ENCODE assay signal across 2 cellular contexts in the genomic region with DNA sequence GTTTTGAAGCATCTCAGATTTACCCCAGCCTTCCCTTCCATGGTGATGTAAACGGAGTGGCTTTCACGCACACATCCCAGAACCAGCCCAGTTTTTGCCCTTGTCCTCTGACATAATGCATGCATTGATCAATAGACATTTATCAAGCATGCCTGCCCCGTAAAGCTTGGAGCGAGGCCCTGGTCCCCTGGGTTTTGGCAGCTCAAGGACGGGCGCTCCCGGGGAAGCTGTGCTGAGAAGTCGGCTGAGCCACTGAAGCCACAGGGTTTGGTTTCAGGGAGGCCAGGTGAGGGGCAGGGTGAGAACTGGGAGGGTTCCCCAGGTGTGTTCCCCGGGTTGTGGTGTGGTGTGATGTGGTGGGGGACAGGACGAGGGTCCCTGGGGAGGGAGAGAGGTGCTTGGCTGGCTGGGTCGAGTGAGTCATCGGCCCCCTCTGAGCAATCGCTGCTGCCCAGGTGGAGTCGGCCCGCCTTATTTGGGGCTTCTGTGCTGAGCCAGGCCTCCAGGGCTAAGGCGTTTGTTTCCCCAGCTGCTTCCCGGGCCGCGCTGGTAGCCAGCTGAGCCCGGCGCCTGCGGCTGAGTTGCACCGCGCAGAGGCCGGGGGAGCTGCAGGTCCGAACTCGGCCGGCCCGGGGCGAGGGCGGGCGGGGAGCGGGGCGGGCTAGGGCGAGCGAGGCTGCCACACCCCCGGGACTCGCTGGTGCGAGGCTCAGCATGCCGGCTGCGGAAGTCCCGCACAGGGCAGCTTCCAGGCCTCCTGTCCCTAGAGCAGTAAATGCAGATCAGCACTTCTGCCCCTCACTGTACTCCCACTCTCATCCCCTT.
TF ChIP-seq lines count a peak whose summit lies in the region.

No MANE protein-coding gene starts in this region.

TF ChIP-seq in A549, 52 proteins besides CTCF, POLR2A, EP300 and RAD21:
- TF ChIP-seq ZSCAN20 (CRISPR knock-in tag; IDR thresholded peaks at IDR 0.05) (no peak), BHLHE40 (IDR thresholded peaks at IDR 0.05; ENCODE audit: low read depth, low read length) (no peak), EHF (CRISPR knock-in tag; IDR thresholded peaks at IDR 0.05) (no peak), NFE2L2 (conservative IDR thresholded peaks at IDR 0.05; ENCODE audit: low read length) (no peak), ESRRA (IDR thresholded peaks at IDR 0.05; ENCODE audit: borderline replicate concordance, low read length) (no peak), HOXB13 (CRISPR knock-in tag; IDR thresholded peaks at IDR 0.05; ENCODE audit: low read depth) (no peak), POLR2AphosphoS2 (conservative IDR thresholded peaks at IDR 0.05; ENCODE audit: low read length) (no peak), JUNB (IDR thresholded peaks at IDR 0.05) (no peak)
- TF ChIP-seq, protein P1, sequence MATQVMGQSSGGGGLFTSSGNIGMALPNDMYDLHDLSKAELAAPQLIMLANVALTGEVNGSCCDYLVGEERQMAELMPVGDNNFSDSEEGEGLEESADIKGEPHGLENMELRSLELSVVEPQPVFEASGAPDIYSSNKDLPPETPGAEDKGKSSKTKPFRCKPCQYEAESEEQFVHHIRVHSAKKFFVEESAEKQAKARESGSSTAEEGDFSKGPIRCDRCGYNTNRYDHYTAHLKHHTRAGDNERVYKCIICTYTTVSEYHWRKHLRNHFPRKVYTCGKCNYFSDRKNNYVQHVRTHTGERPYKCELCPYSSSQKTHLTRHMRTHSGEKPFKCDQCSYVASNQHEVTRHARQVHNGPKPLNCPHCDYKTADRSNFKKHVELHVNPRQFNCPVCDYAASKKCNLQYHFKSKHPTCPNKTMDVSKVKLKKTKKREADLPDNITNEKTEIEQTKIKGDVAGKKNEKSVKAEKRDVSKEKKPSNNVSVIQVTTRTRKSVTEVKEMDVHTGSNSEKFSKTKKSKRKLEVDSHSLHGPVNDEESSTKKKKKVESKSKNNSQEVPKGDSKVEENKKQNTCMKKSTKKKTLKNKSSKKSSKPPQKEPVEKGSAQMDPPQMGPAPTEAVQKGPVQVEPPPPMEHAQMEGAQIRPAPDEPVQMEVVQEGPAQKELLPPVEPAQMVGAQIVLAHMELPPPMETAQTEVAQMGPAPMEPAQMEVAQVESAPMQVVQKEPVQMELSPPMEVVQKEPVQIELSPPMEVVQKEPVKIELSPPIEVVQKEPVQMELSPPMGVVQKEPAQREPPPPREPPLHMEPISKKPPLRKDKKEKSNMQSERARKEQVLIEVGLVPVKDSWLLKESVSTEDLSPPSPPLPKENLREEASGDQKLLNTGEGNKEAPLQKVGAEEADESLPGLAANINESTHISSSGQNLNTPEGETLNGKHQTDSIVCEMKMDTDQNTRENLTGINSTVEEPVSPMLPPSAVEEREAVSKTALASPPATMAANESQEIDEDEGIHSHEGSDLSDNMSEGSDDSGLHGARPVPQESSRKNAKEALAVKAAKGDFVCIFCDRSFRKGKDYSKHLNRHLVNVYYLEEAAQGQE (IDR thresholded peaks at IDR 0.05): no peak
- TF ChIP-seq, protein P2, sequence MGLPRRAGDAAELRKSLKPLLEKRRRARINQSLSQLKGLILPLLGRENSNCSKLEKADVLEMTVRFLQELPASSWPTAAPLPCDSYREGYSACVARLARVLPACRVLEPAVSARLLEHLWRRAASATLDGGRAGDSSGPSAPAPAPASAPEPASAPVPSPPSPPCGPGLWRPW (IDR thresholded peaks at IDR 0.05): no peak
TF ChIP-seq in A549: peak in this region for 0.

TF ChIP-seq in K562, 482 proteins besides CTCF, POLR2A, EP300 and RAD21 (continues in another document):
- TF ChIP-seq CHCHD3 (CRISPR knock-in tag; IDR thresholded peaks at IDR 0.05) (no peak), MXI1 (IDR thresholded peaks at IDR 0.05; ENCODE audit: low read depth, low read length) (no peak), JUND (IDR thresholded peaks at IDR 0.05; ENCODE audit: borderline replicate concordance, low read depth, low read length) (peak; percentile 97), JUND (tag; IDR thresholded peaks at IDR 0.05; ENCODE audit: borderline replicate concordance, low read depth, low read length) (peak; percentile 93; the same call in 2 of the 3 replicates), ZNF217 (CRISPR knock-in tag; IDR thresholded peaks at IDR 0.05) (no peak), PURB (CRISPR knock-in tag; IDR thresholded peaks at IDR 0.05; ENCODE audit: low read depth) (no peak), FOS (IDR thresholded peaks at IDR 0.05; ENCODE audit: extremely low read depth, insufficient read length) (peak; percentile 44), ZNF785 (CRISPR knock-in tag; IDR thresholded peaks at IDR 0.05) (no peak), SNRNP70 (optimal IDR thresholded peaks at IDR 0.05; ENCODE audit: low read depth, low read length) (no peak), DNMT1 (IDR thresholded peaks at IDR 0.05) (no peak), CBX8 (IDR thresholded peaks at IDR 0.05; ENCODE audit: borderline replicate concordance, extremely low read depth, low read depth, low read length, poor library complexity, severe bottlenecking) (no peak), KDM4B (IDR thresholded peaks at IDR 0.05; ENCODE audit: borderline replicate concordance in 2 of 2, low read depth in 1 of 2) (no peak), DMBX1 (CRISPR knock-in tag; IDR thresholded peaks at IDR 0.05; ENCODE audit: borderline replicate concordance) (peak; percentile 95), ATF7 (IDR thresholded peaks at IDR 0.05) (peak; percentile 74; the same call in 1 of the 2 replicates), TSC22D4 (tag; IDR thresholded peaks at IDR 0.05) (no peak), L3MBTL2 (IDR thresholded peaks at IDR 0.05) (peak; percentile 93), FOXM1 (IDR thresholded peaks at IDR 0.05; ENCODE audit: low read depth) (peak; percentile 70; the same call in 1 of the 2 replicates), FOXM1 (CRISPR knock-in tag; IDR thresholded peaks at IDR 0.05; ENCODE audit: low read depth) (0 out of 2 replicates have a peak, but pooled peaks have one; percentile 46), ETS2 (tag; IDR thresholded peaks at IDR 0.05; ENCODE audit: borderline replicate concordance, poor library complexity, severe bottlenecking) (no peak), XRCC3 (IDR thresholded peaks at IDR 0.05) (no peak), ZNF584 (CRISPR knock-in tag; IDR thresholded peaks at IDR 0.05; ENCODE audit: low read depth) (no peak), SOX6 (IDR thresholded peaks at IDR 0.05) (peak; percentile 85), SMARCA4 (IDR thresholded peaks at IDR 0.05) (peak; percentile 95), IFI16 (CRISPR knock-in tag; IDR thresholded peaks at IDR 0.05) (no peak), BMI1 (IDR thresholded peaks at IDR 0.05; ENCODE audit: low read length) (no peak), ZBTB1 (CRISPR knock-in tag; IDR thresholded peaks at IDR 0.05; ENCODE audit: borderline replicate concordance, low read depth) (peak; percentile 57; the same call in 1 of the 2 replicates)
- TF ChIP-seq, protein P3, sequence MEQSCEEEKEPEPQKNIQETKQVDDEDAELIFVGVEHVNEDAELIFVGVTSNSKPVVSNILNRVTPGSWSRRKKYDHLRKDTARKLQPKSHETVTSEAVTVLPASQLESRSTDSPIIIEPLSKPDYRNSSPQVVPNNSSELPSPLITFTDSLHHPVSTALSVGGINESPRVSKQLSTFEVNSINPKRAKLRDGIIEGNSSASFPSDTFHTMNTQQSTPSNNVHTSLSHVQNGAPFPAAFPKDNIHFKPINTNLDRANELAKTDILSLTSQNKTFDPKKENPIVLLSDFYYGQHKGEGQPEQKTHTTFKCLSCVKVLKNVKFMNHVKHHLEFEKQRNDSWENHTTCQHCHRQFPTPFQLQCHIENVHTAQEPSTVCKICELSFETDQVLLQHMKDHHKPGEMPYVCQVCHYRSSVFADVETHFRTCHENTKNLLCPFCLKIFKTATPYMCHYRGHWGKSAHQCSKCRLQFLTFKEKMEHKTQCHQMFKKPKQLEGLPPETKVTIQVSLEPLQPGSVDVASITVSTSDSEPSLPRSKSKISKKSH (CRISPR knock-in tag; IDR thresholded peaks at IDR 0.05): no peak
- TF ChIP-seq, protein P4, sequence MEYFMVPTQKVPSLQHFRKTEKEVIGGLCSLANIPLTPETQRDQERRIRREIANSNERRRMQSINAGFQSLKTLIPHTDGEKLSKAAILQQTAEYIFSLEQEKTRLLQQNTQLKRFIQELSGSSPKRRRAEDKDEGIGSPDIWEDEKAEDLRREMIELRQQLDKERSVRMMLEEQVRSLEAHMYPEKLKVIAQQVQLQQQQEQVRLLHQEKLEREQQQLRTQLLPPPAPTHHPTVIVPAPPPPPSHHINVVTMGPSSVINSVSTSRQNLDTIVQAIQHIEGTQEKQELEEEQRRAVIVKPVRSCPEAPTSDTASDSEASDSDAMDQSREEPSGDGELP (CRISPR knock-in tag; IDR thresholded peaks at IDR 0.05; ENCODE audit: borderline replicate concordance): peak; percentile 98
- TF ChIP-seq, protein P5, sequence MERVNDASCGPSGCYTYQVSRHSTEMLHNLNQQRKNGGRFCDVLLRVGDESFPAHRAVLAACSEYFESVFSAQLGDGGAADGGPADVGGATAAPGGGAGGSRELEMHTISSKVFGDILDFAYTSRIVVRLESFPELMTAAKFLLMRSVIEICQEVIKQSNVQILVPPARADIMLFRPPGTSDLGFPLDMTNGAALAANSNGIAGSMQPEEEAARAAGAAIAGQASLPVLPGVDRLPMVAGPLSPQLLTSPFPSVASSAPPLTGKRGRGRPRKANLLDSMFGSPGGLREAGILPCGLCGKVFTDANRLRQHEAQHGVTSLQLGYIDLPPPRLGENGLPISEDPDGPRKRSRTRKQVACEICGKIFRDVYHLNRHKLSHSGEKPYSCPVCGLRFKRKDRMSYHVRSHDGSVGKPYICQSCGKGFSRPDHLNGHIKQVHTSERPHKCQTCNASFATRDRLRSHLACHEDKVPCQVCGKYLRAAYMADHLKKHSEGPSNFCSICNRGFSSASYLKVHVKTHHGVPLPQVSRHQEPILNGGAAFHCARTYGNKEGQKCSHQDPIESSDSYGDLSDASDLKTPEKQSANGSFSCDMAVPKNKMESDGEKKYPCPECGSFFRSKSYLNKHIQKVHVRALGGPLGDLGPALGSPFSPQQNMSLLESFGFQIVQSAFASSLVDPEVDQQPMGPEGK (CRISPR knock-in tag; IDR thresholded peaks at IDR 0.05; ENCODE audit: borderline replicate concordance): no peak
- TF ChIP-seq, protein P6, sequence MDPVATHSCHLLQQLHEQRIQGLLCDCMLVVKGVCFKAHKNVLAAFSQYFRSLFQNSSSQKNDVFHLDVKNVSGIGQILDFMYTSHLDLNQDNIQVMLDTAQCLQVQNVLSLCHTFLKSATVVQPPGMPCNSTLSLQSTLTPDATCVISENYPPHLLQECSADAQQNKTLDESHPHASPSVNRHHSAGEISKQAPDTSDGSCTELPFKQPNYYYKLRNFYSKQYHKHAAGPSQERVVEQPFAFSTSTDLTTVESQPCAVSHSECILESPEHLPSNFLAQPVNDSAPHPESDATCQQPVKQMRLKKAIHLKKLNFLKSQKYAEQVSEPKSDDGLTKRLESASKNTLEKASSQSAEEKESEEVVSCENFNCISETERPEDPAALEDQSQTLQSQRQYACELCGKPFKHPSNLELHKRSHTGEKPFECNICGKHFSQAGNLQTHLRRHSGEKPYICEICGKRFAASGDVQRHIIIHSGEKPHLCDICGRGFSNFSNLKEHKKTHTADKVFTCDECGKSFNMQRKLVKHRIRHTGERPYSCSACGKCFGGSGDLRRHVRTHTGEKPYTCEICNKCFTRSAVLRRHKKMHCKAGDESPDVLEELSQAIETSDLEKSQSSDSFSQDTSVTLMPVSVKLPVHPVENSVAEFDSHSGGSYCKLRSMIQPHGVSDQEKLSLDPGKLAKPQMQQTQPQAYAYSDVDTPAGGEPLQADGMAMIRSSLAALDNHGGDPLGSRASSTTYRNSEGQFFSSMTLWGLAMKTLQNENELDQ (CRISPR knock-in tag; IDR thresholded peaks at IDR 0.05; ENCODE audit: borderline replicate concordance): no peak
- TF ChIP-seq, protein P7, sequence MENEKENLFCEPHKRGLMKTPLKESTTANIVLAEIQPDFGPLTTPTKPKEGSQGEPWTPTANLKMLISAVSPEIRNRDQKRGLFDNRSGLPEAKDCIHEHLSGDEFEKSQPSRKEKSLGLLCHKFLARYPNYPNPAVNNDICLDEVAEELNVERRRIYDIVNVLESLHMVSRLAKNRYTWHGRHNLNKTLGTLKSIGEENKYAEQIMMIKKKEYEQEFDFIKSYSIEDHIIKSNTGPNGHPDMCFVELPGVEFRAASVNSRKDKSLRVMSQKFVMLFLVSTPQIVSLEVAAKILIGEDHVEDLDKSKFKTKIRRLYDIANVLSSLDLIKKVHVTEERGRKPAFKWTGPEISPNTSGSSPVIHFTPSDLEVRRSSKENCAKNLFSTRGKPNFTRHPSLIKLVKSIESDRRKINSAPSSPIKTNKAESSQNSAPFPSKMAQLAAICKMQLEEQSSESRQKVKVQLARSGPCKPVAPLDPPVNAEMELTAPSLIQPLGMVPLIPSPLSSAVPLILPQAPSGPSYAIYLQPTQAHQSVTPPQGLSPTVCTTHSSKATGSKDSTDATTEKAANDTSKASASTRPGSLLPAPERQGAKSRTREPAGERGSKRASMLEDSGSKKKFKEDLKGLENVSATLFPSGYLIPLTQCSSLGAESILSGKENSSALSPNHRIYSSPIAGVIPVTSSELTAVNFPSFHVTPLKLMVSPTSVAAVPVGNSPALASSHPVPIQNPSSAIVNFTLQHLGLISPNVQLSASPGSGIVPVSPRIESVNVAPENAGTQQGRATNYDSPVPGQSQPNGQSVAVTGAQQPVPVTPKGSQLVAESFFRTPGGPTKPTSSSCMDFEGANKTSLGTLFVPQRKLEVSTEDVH (IDR thresholded peaks at IDR 0.05; ENCODE audit: low read depth, partially characterized antibody): no peak
- TF ChIP-seq, protein P8, sequence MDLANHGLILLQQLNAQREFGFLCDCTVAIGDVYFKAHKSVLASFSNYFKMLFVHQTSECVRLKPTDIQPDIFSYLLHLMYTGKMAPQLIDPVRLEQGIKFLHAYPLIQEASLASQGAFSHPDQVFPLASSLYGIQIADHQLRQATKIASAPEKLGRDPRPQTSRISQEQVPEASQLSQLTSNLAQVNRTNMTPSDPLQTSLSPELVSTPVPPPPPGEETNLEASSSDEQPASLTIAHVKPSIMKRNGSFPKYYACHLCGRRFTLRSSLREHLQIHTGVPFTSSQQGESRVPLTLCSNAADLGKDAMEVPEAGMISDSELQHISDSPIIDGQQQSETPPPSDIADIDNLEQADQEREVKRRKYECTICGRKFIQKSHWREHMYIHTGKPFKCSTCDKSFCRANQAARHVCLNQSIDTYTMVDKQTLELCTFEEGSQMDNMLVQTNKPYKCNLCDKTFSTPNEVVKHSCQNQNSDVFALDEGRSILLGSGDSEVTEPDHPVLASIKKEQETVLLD (IDR thresholded peaks at IDR 0.05): peak; percentile 82
- TF ChIP-seq, protein P9, sequence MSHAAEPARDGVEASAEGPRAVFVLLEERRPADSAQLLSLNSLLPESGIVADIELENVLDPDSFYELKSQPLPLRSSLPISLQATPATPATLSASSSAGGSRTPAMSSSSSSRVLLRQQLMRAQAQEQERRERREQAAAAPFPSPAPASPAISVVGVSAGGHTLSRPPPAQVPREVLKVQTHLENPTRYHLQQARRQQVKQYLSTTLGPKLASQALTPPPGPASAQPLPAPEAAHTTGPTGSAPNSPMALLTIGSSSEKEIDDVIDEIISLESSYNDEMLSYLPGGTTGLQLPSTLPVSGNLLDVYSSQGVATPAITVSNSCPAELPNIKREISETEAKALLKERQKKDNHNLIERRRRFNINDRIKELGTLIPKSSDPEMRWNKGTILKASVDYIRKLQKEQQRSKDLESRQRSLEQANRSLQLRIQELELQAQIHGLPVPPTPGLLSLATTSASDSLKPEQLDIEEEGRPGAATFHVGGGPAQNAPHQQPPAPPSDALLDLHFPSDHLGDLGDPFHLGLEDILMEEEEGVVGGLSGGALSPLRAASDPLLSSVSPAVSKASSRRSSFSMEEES (CRISPR knock-in tag; IDR thresholded peaks at IDR 0.05): no peak
